ENCODE assay signal across 14 cellular contexts in genomic region chr14:101969480-101969879, GRCh38. TPM values are rescaled to one million over a fixed set of nuclear protein-coding genes. Genes with fewer than 3 reads are reported as not detected.
DNase-seq lines count a peak whose midpoint lies in the region; FAIRE-seq and TF ChIP-seq lines count a peak whose summit lies in the region.
"Had no signal": no experiment of that assay in that cellular context is flagged by ENCODE, and none has a peak within 500 bp of the region (broad histone marks: within the 10 kb centered on the region; RNA-seq: fewer than 3 reads in every experiment).

No MANE protein-coding gene starts in this region.

- H3K36me3 ChIP-seq in astrocyte (ENCODE audit: insufficient read depth, low read length) (peaks cover 12% of the 10 kb centered on the region), neural progenitor cell (peaks cover 3% of the 10 kb centered on the region)

- H3K27ac ChIP-seq in astrocyte (ENCODE audit: low read depth, low read length) (peak overlapping the region; percentile 4), neural progenitor cell (no peak overlapping the region)

- peaks cover 51% of the 10 kb centered on the region for H3K4me1 Mint-ChIP-seq in CD14-positive monocyte
- peaks cover 33 to 38% (median 36%) of the 10 kb centered on the region in 3 donors for H3K4me1 Mint-ChIP-seq in IgD-negative memory B cell
- H3K4me1 Mint-ChIP-seq in astrocyte (ENCODE audit: low read depth, unreplicated experiment): peaks cover 37% of the 10 kb centered on the region
- H3K4me1 Mint-ChIP-seq in neural progenitor cell: peaks cover 30% of the 10 kb centered on the region

- H4K20me1 ChIP-seq in astrocyte (ENCODE audit: insufficient read depth, low read length) (peaks cover 34% of the 10 kb centered on the region), neural progenitor cell (ENCODE audit: low read depth) (peaks cover 92% of the 10 kb centered on the region)

- peaks cover 35% of the 10 kb centered on the region for H3K4me1 ChIP-seq in astrocyte (ENCODE audit: insufficient read depth, low read length)
- peaks cover 16% of the 10 kb centered on the region for H3K4me1 ChIP-seq in neural progenitor cell

- H3K79me2 ChIP-seq in astrocyte (ENCODE audit: insufficient read depth, low read length) (peaks cover 92% of the 10 kb centered on the region), neural progenitor cell (ENCODE audit: low read depth) (peaks cover 100% of the 10 kb centered on the region)

- intact Hi-C loops in CD14-positive monocyte (cut with micrococcal nuclease) (loop anchor here in 1 of 2 donors (10.0 kb wide), 1 partner anchor 345 kb away; the partner anchor contains the start of gene ZNF839), posterior cingulate gyrus (cut with DNase I) (loop anchor here (10.0 kb wide), 1 partner anchor 345 kb away; the partner anchor contains the start of gene ZNF839)

- no peak overlapping the region for H3K4me3 ChIP-seq in astrocyte (ENCODE audit: insufficient read depth, low read depth, low read length)
- H3K4me3 ChIP-seq in neural progenitor cell: no peak overlapping the region

- FAIRE-seq in astrocyte (lab: Jason Lieb, UNC): no peak

- H3F3A ChIP-seq in neural progenitor cell (ENCODE audit: low read depth): peaks cover 4% of the 10 kb centered on the region

- H2AFZ ChIP-seq in astrocyte (ENCODE audit: low read depth, low read length) (no peak overlapping the region), neural progenitor cell (replicated peaks) (no peak overlapping the region)

- H3K9me3 Mint-ChIP-seq in CD14-positive monocyte (no peaks in the 10 kb centered on the region), IgD-negative memory B cell (no peaks in the 10 kb centered on the region), astrocyte (ENCODE audit: unreplicated experiment) (no peaks in the 10 kb centered on the region), neural progenitor cell (no peaks in the 10 kb centered on the region)
- H3K9me3 Mint-ChIP-seq: CD8-positive, alpha-beta T cell; central memory CD8-positive, alpha-beta T cell had no signal

- H3K4me3 Mint-ChIP-seq in CD14-positive monocyte (no peak overlapping the region), IgD-negative memory B cell (peak overlapping the region in 3 of 4 donors; percentile 26 to 72 (median 48)), astrocyte (ENCODE audit: unreplicated experiment) (peak overlapping the region; percentile 40), neural progenitor cell (no peak overlapping the region)
- H3K4me3 Mint-ChIP-seq: CD8-positive, alpha-beta T cell; central memory CD8-positive, alpha-beta T cell had no signal

- H3K27me3 ChIP-seq in astrocyte (ENCODE audit: insufficient read depth, low read length) (no peaks in the 10 kb centered on the region), neural progenitor cell (no peaks in the 10 kb centered on the region)

- DNase-seq in CD14-positive monocyte (ENCODE audit: low spot score) (no peak), astrocyte (ENCODE audit: low read depth) (no peak), neural progenitor cell (ENCODE audit: low spot score) (no peak), posterior cingulate gyrus (no peak), NCI-H510A (lab: John Stamatoyannopoulos, UW) (no peak), NCI-H2227 treated with DMSO at 0.1 percent for 48 hours (lab: John Stamatoyannopoulos, UW) (no peak)
- DNase-seq: CD8-positive, alpha-beta T cell; islet precursor cell; mesendoderm; NCI-H1417 treated with DMSO at 0.1 percent for 48 hours; occipital lobe; SW 1271 had no signal

- peak overlapping the region in 5 of 7 donors; percentile 8 to 76 (median 21) for H3K27ac Mint-ChIP-seq in CD14-positive monocyte
- peak overlapping the region in 2 of 3 donors; percentile 64 to 74 for H3K27ac Mint-ChIP-seq in IgD-negative memory B cell
- peak overlapping the region; percentile 78 for H3K27ac Mint-ChIP-seq in astrocyte (ENCODE audit: unreplicated experiment)
- H3K27ac Mint-ChIP-seq in neural progenitor cell: peak overlapping the region; percentile 39

- H3K36me3 Mint-ChIP-seq in CD14-positive monocyte: peaks cover 20 to 25% of the 10 kb centered on the region in 2 donors
- no peaks in the 10 kb centered on the region for H3K36me3 Mint-ChIP-seq in IgD-negative memory B cell
- H3K36me3 Mint-ChIP-seq in astrocyte (ENCODE audit: low read depth, unreplicated experiment): peaks cover 11% of the 10 kb centered on the region
- H3K36me3 Mint-ChIP-seq in neural progenitor cell: peaks cover 10% of the 10 kb centered on the region

- H3K4me2 ChIP-seq in astrocyte (ENCODE audit: low read length): no peak overlapping the region
- no peak overlapping the region for H3K4me2 ChIP-seq in neural progenitor cell

- H3K9me3 ChIP-seq in astrocyte (ENCODE audit: insufficient read depth, low read depth, low read length): no peaks in the 10 kb centered on the region
- H3K9me3 ChIP-seq in neural progenitor cell (ENCODE audit: low read depth): no peaks in the 10 kb centered on the region

- H3K27me3 Mint-ChIP-seq in CD14-positive monocyte (ENCODE audit: low read depth in 3 of 3): no peaks in the 10 kb centered on the region
- no peaks in the 10 kb centered on the region for H3K27me3 Mint-ChIP-seq in IgD-negative memory B cell
- H3K27me3 Mint-ChIP-seq in astrocyte (ENCODE audit: low read depth, unreplicated experiment): no peaks in the 10 kb centered on the region
- H3K27me3 Mint-ChIP-seq in neural progenitor cell (ENCODE audit: insufficient read depth, low read depth): peaks cover 3% of the 10 kb centered on the region
- H3K27me3 Mint-ChIP-seq: central memory CD8-positive, alpha-beta T cell had no signal

- H3K9ac ChIP-seq in astrocyte (ENCODE audit: low read length) (no peak overlapping the region), neural progenitor cell (no peak overlapping the region)

- TF ChIP-seq CTCF in CD14-positive monocyte (IDR thresholded peaks at IDR 0.05) (no peak), astrocyte (IDR thresholded peaks at IDR 0.05; ENCODE audit: insufficient read depth, low read depth, low read length) (no peak), neural progenitor cell (IDR thresholded peaks at IDR 0.05) (no peak)

RNA-seq across cellular contexts. Expression of gene DYNC1H1, which starts 5.1 kb away (rescaled TPM):
- polyA plus RNA-seq in CD14-positive monocyte (10 to 100 TPM; 14.7 to 23.6 TPM), IgD-negative memory B cell (54.4 TPM)
- total RNA-seq in astrocyte (561 and 591 TPM in 2 replicates), neural progenitor cell (ENCODE audit: low replicate concordance) (237 and 309 TPM in 2 replicates)

Comparison
In these comparisons a context has a peak if more than half of its experiments do, and no peak if none do; other contexts are left out.
1. H3K27ac Mint-ChIP-seq: peak in every context shown above with its lines; median percentile 78 in astrocyte; 69 in IgD-negative memory B cell; 39 in neural progenitor cell; 21 in CD14-positive monocyte.
2. H3K4me3 Mint-ChIP-seq: peak in IgD-negative memory B cell (3 of 4) and astrocyte (single experiment); none in CD14-positive monocyte (0 of 2) and neural progenitor cell (single experiment).